In the genomic region with DNA sequence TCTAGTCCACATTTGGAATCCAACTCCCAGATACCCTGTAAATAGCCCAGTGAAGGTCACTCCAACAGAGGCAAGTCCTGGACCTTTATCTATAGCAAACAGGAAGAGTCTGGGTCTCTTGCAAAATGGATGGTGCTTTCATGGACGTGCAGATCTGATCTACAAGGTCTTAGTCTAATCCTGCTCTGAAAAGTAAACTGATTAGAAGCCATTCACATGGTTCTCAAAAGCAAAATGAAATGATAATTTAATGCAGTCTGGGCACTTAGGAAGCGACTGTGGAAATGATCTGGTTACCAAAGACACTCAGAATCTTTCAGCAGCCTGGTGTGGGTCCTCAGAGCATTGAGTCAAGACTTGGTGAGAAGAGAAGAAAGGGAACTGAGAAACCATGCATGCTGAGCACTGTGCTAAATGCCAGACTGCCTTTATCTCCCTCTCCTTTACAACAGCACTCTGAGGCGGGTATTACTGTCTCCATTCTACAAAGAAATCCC, we compare ENCODE assay signal across 36 cellular contexts. TPM values are rescaled to one million over a fixed set of nuclear protein-coding genes. Genes with fewer than 3 reads are reported as not detected.
A peak's percentile ranks its signal among the peaks of the same experiment; 100 is the strongest.
DNase-seq lines count a peak whose midpoint lies in the region; ATAC-seq, FAIRE-seq and TF ChIP-seq lines count a peak whose summit lies in the region.
"Had no signal": no experiment of that assay in that cellular context is flagged by ENCODE, and none has a peak within 500 bp of the region (broad histone marks: within the 10 kb centered on the region; RNA-seq: fewer than 3 reads in every experiment).

No MANE protein-coding gene starts in this region.

- H3K4me3 ChIP-seq in GM12878 (no peak overlapping the region), brain microvascular endothelial cell (ENCODE audit: low read depth, low read length) (no peak overlapping the region)
- H3K4me3 ChIP-seq: dorsolateral prefrontal cortex, gastroesophageal sphincter, GM23248, sigmoid colon, suprapubic skin had no signal

- no peak for TF ChIP-seq RAD21 in GM12878 (IDR thresholded peaks at IDR 0.05; ENCODE audit: insufficient read depth, low read depth, low read length)

- H3K27ac ChIP-seq in GM12878 (ENCODE audit: control insufficient read depth, insufficient read depth) = no peak overlapping the region
- H3K27ac ChIP-seq in brain microvascular endothelial cell = no peak overlapping the region
- H3K27ac ChIP-seq: dorsolateral prefrontal cortex, gastroesophageal sphincter, GM23248, RWPE1, sigmoid colon, suprapubic skin had no signal

- no peaks in the 10 kb centered on the region for H3K79me2 ChIP-seq in GM12878 (ENCODE audit: control insufficient read depth, insufficient read depth, low read length)

- WGBS in GM12878 (ENCODE audit: insufficient coverage, insufficient replicate concordance, low lambda C conversion rate, missing lambda C conversion rate) = 0% methylated on average over 3 of the region's 3 CpGs

- H3K9ac ChIP-seq in GM12878 (ENCODE audit: control insufficient read depth, insufficient read depth, low read length) = no peak overlapping the region
- H3K9ac ChIP-seq: GM23248, SK-N-SH had no signal

- ATAC-seq in HG03432 (IDR thresholded peaks at IDR 0.05; ENCODE audit: unreplicated experiment) (peak; percentile 58), GM12878 (peak; percentile 75)
- ATAC-seq: gastroesophageal sphincter; stimulated activated effector memory CD8-positive, alpha-beta T cell treated with anti-CD3 and anti-CD28 coated beads, Interleukin-12 subunit alpha, Interleukin-12 subunit beta, amount 100 ng/mL, for 72 hours had no signal

- no TSS peak for BruUV-seq in GM12878 (replicated peaks; lab: Mats Ljungman, UMichigan)

- no peaks in the 10 kb centered on the region for H3K4me1 ChIP-seq in GM12878 (ENCODE audit: control insufficient read depth, insufficient read depth, low read length)
- H3K4me1 ChIP-seq: gastroesophageal sphincter, sigmoid colon, suprapubic skin had no signal

- H2AFZ ChIP-seq in GM12878 (ENCODE audit: control insufficient read depth, low read depth, low read length) = no peak overlapping the region
- H2AFZ ChIP-seq: GM23248 had no signal

- SMC1A ChIA-PET in GM12878 (lab: Charles Lee; ENCODE audit: uncharacterized antibody, unreplicated experiment) = no interaction called here

- TF ChIP-seq CTCF in GM12878 (IDR thresholded peaks at IDR 0.05 in 2 of 3, conservative IDR thresholded peaks at IDR 0.05 in 1 of 3; ENCODE audit: control insufficient read depth in 2 of 3, extremely low read depth in 1 of 3, insufficient read depth in 1 of 3, low read depth in 3 of 3, low read length in 3 of 3) = no peak
- TF ChIP-seq CTCF in brain microvascular endothelial cell (IDR thresholded peaks at IDR 0.05; ENCODE audit: low read depth, low read length, missing control alignments) = no peak
- no peak for TF ChIP-seq CTCF in GM20000 (IDR thresholded peaks at IDR 0.05; ENCODE audit: extremely low read depth, missing control alignments)

- no peak overlapping the region for H3K4me2 ChIP-seq in GM12878 (ENCODE audit: control insufficient read depth, insufficient read depth)
- H3K4me2 ChIP-seq: SK-N-SH had no signal

- no peak for TF ChIP-seq POLR2A in GM12878 (IDR thresholded peaks at IDR 0.05; ENCODE audit: low read depth, low read length)

- H3K36me3 ChIP-seq in GM12878 (ENCODE audit: control insufficient read depth in 2 of 2, insufficient read depth in 2 of 2, low read length in 1 of 2) (no peaks in the 10 kb centered on the region), brain microvascular endothelial cell (replicated peaks) (no peaks in the 10 kb centered on the region)
- H3K36me3 ChIP-seq: gastroesophageal sphincter, sigmoid colon, suprapubic skin had no signal

- no peaks in the 10 kb centered on the region for H3K9me3 ChIP-seq in GM12878 (replicated peaks; ENCODE audit: control insufficient read depth, insufficient read depth, low read length)
- H3K9me3 ChIP-seq: gastroesophageal sphincter, sigmoid colon, SK-N-SH, suprapubic skin had no signal

- no peaks in the 10 kb centered on the region for H4K20me1 ChIP-seq in GM12878 (ENCODE audit: control insufficient read depth, insufficient read depth)

- CTCF ChIA-PET in GM12878 (lab: Yijun Ruan, JAX) = interaction anchor here (3.0 kb wide), 1 partner anchor 15 kb away, joined by 11 read pairs; no protein-coding TSS in a partner anchor

- H3K27me3 ChIP-seq in GM12878 (replicated peaks in 1 of 2; ENCODE audit: control insufficient read depth in 2 of 2, insufficient read depth in 2 of 2, low read length in 1 of 2) (no peaks in the 10 kb centered on the region; a peak in 2 of 4 replicates), brain microvascular endothelial cell (replicated peaks) (no peaks in the 10 kb centered on the region)

- in situ Hi-C loops in GM12878 (cut with MboI) (no loop called here), brain microvascular endothelial cell (cut with HindIII; ENCODE audit: low pct_ligation_motif_present, low sequenced_read_pairs) (no loop called here)

- TF ChIP-seq EP300 in GM12878 (IDR thresholded peaks at IDR 0.05; ENCODE audit: borderline replicate concordance in 1 of 2, control insufficient read depth in 1 of 2, low read depth in 2 of 2, low read length in 2 of 2) = no peak

- DNase-seq in SIG-M5 treated with dmso at 0.1 percent for 504 hours (lab: John Stamatoyannopoulos, UW; ENCODE audit: unreplicated experiment) (peak; percentile 18), SIG-M5 (lab: John Stamatoyannopoulos, UW) (no peak), GM12878 (ENCODE audit: low read depth, low spot score) (no peak), brain microvascular endothelial cell (no peak), COLO668 (lab: John Stamatoyannopoulos, UW; ENCODE audit: unreplicated experiment) (no peak), GM20000 (ENCODE audit: low spot score) (no peak), cortex of kidney (lab: John Stamatoyannopoulos, UW) (no peak)
- DNase-seq: 8988T; activated effector memory CD4-positive, alpha-beta T cell treated with anti-CD3 and anti-CD28 coated beads, Interleukin-2, amount 50 U/mL, for 16 hours; activated naive CD8-positive, alpha-beta T cell treated with anti-CD3 and anti-CD28 coated beads, Interleukin-2, amount 10 ng/mL, durations not matched to agents 7 days and 5 days; activated T-cell treated with anti-CD3 and anti-CD28 coated beads for 4 hours; CD4-positive, alpha-beta T cell; DMS 273 treated with DMSO at 0.1 percent for 48 hours; dorsolateral prefrontal cortex; EL; GM23248; hippocampal formation; KG1; MM.1S; NCI-H146; NCI-H2107; NCI-H446 treated with DMSO at 0.1 percent for 48 hours; NCI-H82; sigmoid colon; SK-N-SH; stimulated activated CD4-positive, alpha-beta T cell treated with anti-CD3 and anti-CD28 coated beads, Interleukin-4, amount 100 ng/mL, for 24 hours had no signal

- POLR2A ChIA-PET in GM12878 (lab: Charles Lee) = no interaction called here

- intact Hi-C loops in GM12878 (cut with micrococcal nuclease; ENCODE audit: unreplicated experiment) = no loop called here

- RAD21 ChIA-PET in GM12878 (lab: Charles Lee; ENCODE audit: unreplicated experiment) = no interaction called here

- peak; percentile 27 for FAIRE-seq in GM12878 (lab: Jason Lieb, UNC)
- FAIRE-seq: endothelial cell of umbilical vein, HTR-8/SVneo had no signal

TF ChIP-seq in GM12878, 131 proteins besides CTCF, POLR2A, EP300 and RAD21 (continues in another document):
- TF ChIP-seq, protein P1, sequence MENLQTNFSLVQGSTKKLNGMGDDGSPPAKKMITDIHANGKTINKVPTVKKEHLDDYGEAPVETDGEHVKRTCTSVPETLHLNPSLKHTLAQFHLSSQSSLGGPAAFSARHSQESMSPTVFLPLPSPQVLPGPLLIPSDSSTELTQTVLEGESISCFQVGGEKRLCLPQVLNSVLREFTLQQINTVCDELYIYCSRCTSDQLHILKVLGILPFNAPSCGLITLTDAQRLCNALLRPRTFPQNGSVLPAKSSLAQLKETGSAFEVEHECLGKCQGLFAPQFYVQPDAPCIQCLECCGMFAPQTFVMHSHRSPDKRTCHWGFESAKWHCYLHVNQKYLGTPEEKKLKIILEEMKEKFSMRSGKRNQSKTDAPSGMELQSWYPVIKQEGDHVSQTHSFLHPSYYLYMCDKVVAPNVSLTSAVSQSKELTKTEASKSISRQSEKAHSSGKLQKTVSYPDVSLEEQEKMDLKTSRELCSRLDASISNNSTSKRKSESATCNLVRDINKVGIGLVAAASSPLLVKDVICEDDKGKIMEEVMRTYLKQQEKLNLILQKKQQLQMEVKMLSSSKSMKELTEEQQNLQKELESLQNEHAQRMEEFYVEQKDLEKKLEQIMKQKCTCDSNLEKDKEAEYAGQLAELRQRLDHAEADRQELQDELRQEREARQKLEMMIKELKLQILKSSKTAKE (IDR thresholded peaks at IDR 0.05; ENCODE audit: low read depth, poor library complexity, severe bottlenecking) = no peak

RNA-seq across cellular contexts. Expression of a gene that starts 29.0 kb away (rescaled TPM):
- 0.19 TPM in 1 of 2 replicates, not detected in the other for total RNA-seq in GM12878 (2013; cell fraction: nucleolus; rRNA removed)
- 0.06 and 0.22 TPM in 2 replicates for total RNA-seq in GM12878 (2014; rRNA removed)
- total RNA-seq in GM12878 (2014; rRNA removed; fragmentation: Illumina TruSeq; extraction: Trizol) = 0.23 and 0.36 TPM in 2 replicates
- 0.37 and 0.41 TPM in 2 replicates for total RNA-seq in GM12878 (2021)
- polyA plus RNA-seq in GM12878 (2011; ENCODE audit: low read depth) = 0.10 TPM
- 3.0 and 3.8 TPM in 2 replicates for polyA plus RNA-seq in GM12878 (2011; rRNA removed)
- polyA plus RNA-seq in GM12878 (2011; cell fraction: cytosol; rRNA removed) = 1.5 and 1.8 TPM in 2 replicates
- polyA plus RNA-seq in GM12878 (2011; cell fraction: nucleus; rRNA removed) = 1.4 and 2.2 TPM in 2 replicates
- polyA plus RNA-seq in GM12878 (2012) = 0.11 and 0.18 TPM in 2 replicates
- polyA plus RNA-seq in GM12878 (2014; fragmentation: Illumina TruSeq; extraction: Trizol) = 0.17 and 0.32 TPM in 2 replicates
- polyA plus RNA-seq in GM12878 (2014; fragmentation: Nextera tagmentation; extraction: Ambion mirVana) = under 1 TPM; 0.05 to 0.15 TPM
- polyA plus RNA-seq in GM12878 (2014; rRNA removed) = 0.11 and 0.15 TPM in 2 replicates
- under 1 TPM; 0.19 to 0.25 TPM for polyA plus RNA-seq in GM12878 (2016; fragmentation: Nextera tagmentation; extraction: Ambion mirVana)
- 3.3 and 3.8 TPM in 2 replicates for polyA minus RNA-seq in GM12878 (2011; rRNA and poly(A)+ RNA removed)
- polyA minus RNA-seq in GM12878 (2011; cell fraction: cytosol; rRNA and poly(A)+ RNA removed) = 0.52 and 0.67 TPM in 2 replicates
- polyA minus RNA-seq in GM12878 (2011; cell fraction: nucleus; rRNA and poly(A)+ RNA removed) = 1.1 and 1.2 TPM in 2 replicates
- total RNA-seq: endothelial cell of umbilical vein, fibroblast of lung, GM23248, OCI-LY7, progenitor cell of endocrine pancreas had no signal
- polyA plus RNA-seq: endothelial cell of umbilical vein, fibroblast of lung, GM23248, SK-N-SH had no signal
